8 cellular contexts compared by ENCODE assay signal in the genomic region with DNA sequence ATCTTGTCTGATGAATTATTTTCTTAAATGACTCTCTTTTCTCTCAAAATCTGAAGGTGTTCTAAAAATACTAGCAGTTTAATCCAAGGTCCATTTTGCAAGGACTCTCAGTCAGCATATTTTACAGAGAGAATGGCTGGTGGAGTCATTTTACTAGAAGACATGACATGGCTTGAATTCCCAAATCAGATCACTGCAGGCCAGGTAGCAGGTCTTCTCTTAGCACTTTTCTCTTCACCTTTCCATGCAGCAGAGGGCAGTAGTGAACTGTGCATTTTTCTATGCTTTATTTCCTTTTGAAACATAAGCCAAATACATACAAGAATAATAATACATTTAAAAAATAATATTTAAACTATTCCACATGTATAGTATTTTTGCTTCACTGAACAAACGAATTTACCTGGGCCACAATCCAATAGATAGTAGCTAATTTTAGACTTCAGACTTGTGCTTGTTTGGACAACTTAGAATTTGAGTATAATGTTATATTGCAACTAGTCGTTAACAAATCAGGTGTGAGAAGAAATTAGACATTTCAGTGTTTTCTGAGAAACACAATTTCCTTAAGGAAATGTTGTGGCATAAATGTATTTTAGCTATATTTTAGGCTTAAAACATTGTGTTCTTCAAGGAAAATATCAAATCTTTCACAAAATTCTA.
A peak's percentile ranks its signal among the peaks of the same experiment; 100 is the strongest.
DNase-seq lines count a peak whose midpoint lies in the region; ATAC-seq, FAIRE-seq and TF ChIP-seq lines count a peak whose summit lies in the region.

No MANE protein-coding gene starts in this region.

- no peak for TF ChIP-seq POLR2A in esophagus squamous epithelium (IDR thresholded peaks at IDR 0.05)

- 23 to 24% methylated on average over 2 of the region's 2 CpGs for WGBS in esophagus squamous epithelium, 2 donors

- TF ChIP-seq CTCF in WERI-Rb-1 (IDR thresholded peaks at IDR 0.05; ENCODE audit: low read depth, low read length) (peak; percentile 60), esophagus squamous epithelium (IDR thresholded peaks at IDR 0.05) (peak in 5 of 6 experiments; percentile 42 to 70 (median 47)), neural cell (IDR thresholded peaks at IDR 0.05; ENCODE audit: poor library complexity, severe bottlenecking) (peak; percentile 74)

- no peaks in the 10 kb centered on the region for H3K9me2 ChIP-seq in neural cell (ENCODE audit: insufficient read depth, low read length)

- H3K9me3 ChIP-seq in WERI-Rb-1 (ENCODE audit: severe bottlenecking) (no peaks in the 10 kb centered on the region), esophagus squamous epithelium (no peaks in the 10 kb centered on the region), neural cell (ENCODE audit: low read length) (no peaks in the 10 kb centered on the region)

- H2AFZ ChIP-seq in neural cell (ENCODE audit: low read depth, low read length) = no peak overlapping the region

- H3F3A ChIP-seq in neural cell (ENCODE audit: insufficient read depth, low read length, poor library complexity, severe bottlenecking) = no peaks in the 10 kb centered on the region

- TF ChIP-seq EP300 in neural cell (conservative IDR thresholded peaks at IDR 0.05; ENCODE audit: poor library complexity, severe bottlenecking) = no peak

- H3K27ac ChIP-seq in WERI-Rb-1 (no peak overlapping the region), esophagus squamous epithelium (no peak overlapping the region), neural cell (ENCODE audit: low read length) (no peak overlapping the region)

- intact Hi-C loops in esophagus squamous epithelium (cut with DNase I) = no loop called here

- H3K4me3 ChIP-seq in WERI-Rb-1 (ENCODE audit: low read depth, low read length) = no peak overlapping the region
- no peak overlapping the region for H3K4me3 ChIP-seq in esophagus squamous epithelium
- H3K4me3 ChIP-seq in neural cell (ENCODE audit: low read length) = no peak overlapping the region

- no peaks in the 10 kb centered on the region for H3K79me2 ChIP-seq in neural cell (replicated peaks; ENCODE audit: insufficient read depth, low read length)

- no peaks in the 10 kb centered on the region for H4K20me1 ChIP-seq in neural cell (ENCODE audit: insufficient read depth)

- peak; percentile 72 for FAIRE-seq in urothelium cell line (lab: Jason Lieb, UNC)

- H3K4me2 ChIP-seq in neural cell (ENCODE audit: low read length) = no peak overlapping the region

- H3K4me1 ChIP-seq in esophagus squamous epithelium = no peaks in the 10 kb centered on the region

- peak; percentile 88 for TF ChIP-seq RAD21 in neural cell (conservative IDR thresholded peaks at IDR 0.05)

- DNase-seq in activated gamma-delta T cell treated with Interleukin-2 at 50 U/mL for 16 hours (peak; percentile 25), activated gamma-delta T cell (lab: John Stamatoyannopoulos, UW) (no peak), MV-4-11 (lab: John Stamatoyannopoulos, UW) (peak; percentile 53), WERI-Rb-1 (peak; percentile 42), esophagus squamous epithelium (lab: John Stamatoyannopoulos, UW) (no peak), urothelium cell line (ENCODE audit: low spot score) (peak; percentile 61)

- no peak overlapping the region for H3K9ac ChIP-seq in neural cell (ENCODE audit: low read length)

- ATAC-seq in GM21526 (IDR thresholded peaks at IDR 0.05; ENCODE audit: low FRiP score, unreplicated experiment) = no peak

- no peaks in the 10 kb centered on the region for H3K27me3 ChIP-seq in WERI-Rb-1 (ENCODE audit: insufficient read depth, low read depth, severe bottlenecking)
- no peaks in the 10 kb centered on the region for H3K27me3 ChIP-seq in esophagus squamous epithelium
- no peaks in the 10 kb centered on the region for H3K27me3 ChIP-seq in neural cell (ENCODE audit: insufficient read depth, low read depth, low read length)

- H3K36me3 ChIP-seq in WERI-Rb-1 (no peaks in the 10 kb centered on the region), esophagus squamous epithelium (no peaks in the 10 kb centered on the region), neural cell (ENCODE audit: insufficient read depth, low read length) (no peaks in the 10 kb centered on the region)

TF ChIP-seq in neural cell, 6 proteins besides CTCF, POLR2A, EP300 and RAD21:
- no peak for TF ChIP-seq REST (IDR thresholded peaks at IDR 0.05; ENCODE audit: borderline replicate concordance)
- TF ChIP-seq SMC3 (conservative IDR thresholded peaks at IDR 0.05; ENCODE audit: poor library complexity) = peak; percentile 90

Comparison
In these comparisons a context has a peak if more than half of its experiments do, and no peak if none do; other contexts are left out.
1. DNase-seq: peak in activated gamma-delta T cell treated with Interleukin-2 at 50 U/mL for 16 hours (single experiment), MV-4-11 (single experiment), WERI-Rb-1 (single experiment) and urothelium cell line (single experiment); none in activated gamma-delta T cell (single experiment) and esophagus squamous epithelium (single experiment).
2. Peak in every context shown above with its lines, with median percentiles within 50 percentile points of each other: CTCF ChIP-seq.